Comparison of ENCODE assay signal across 9 cellular contexts in genomic region chr3:172137287-172138030, GRCh38.
DNase-seq lines count a peak whose midpoint lies in the region; ATAC-seq and TF ChIP-seq lines count a peak whose summit lies in the region.
"Had no signal": no experiment of that assay in that cellular context is flagged by ENCODE, and none has a peak within 500 bp of the region (broad histone marks: within the 10 kb centered on the region; RNA-seq: fewer than 3 reads in every experiment).

No MANE protein-coding gene starts in this region.

- H3K4me1 ChIP-seq in HUES64 (ENCODE audit: insufficient read depth, low read length) (peaks cover 86% of the 10 kb centered on the region), subcutaneous abdominal adipose tissue (ENCODE audit: control insufficient read depth in 5 of 5, insufficient read depth in 5 of 5, low read length in 5 of 5) (peaks cover 17 to 77% (median 67%) of the 10 kb centered on the region in 5 donors)

- 81% methylated on average over 2 of the region's 2 CpGs for WGBS in HUES64

- H3K36me3 Mint-ChIP-seq in brain = peaks cover 15% of the 10 kb centered on the region

- peak overlapping the region in 4 of 5 experiments; percentile 2 to 60 (median 56) for H3K27ac Mint-ChIP-seq in brain

- TF ChIP-seq CTCF in brain (conservative IDR thresholded peaks at IDR 0.05) = no peak

- ATAC-seq in left lobe of liver = peak; percentile 3
- no peak for ATAC-seq in HG03442 (IDR thresholded peaks at IDR 0.05; ENCODE audit: unreplicated experiment)

- H3K27me3 ChIP-seq in HUES64 (ENCODE audit: insufficient read depth, low read length) (no peaks in the 10 kb centered on the region), subcutaneous abdominal adipose tissue (ENCODE audit: control insufficient read depth in 5 of 5, insufficient read depth in 4 of 5, low read length in 5 of 5) (no peaks in the 10 kb centered on the region)

- H3K4me3 ChIP-seq in HUES64 (ENCODE audit: low read length) (no peak overlapping the region), subcutaneous abdominal adipose tissue (ENCODE audit: low read depth in 1 of 5, low read length in 5 of 5) (no peak overlapping the region)

- no peak overlapping the region for H3K4me3 Mint-ChIP-seq in brain

- H3K27ac ChIP-seq in HUES64 (ENCODE audit: low read depth, low read length) (peak overlapping the region; percentile 67), subcutaneous abdominal adipose tissue (ENCODE audit: low read depth, low read length) (peak overlapping the region; percentile 90)

- DNase-seq in left lobe of liver (ENCODE audit: low spot score) = no peak
- DNase-seq in AG08396 (ENCODE audit: low spot score) = no peak
- DNase-seq in SKM-1 treated with dmso at 0.1 percent for 144 hours (lab: John Stamatoyannopoulos, UW; ENCODE audit: unreplicated experiment) = no peak
- DNase-seq: effector CD4-positive, alpha-beta T cell; NCI-H524 had no signal

- peaks cover 86% of the 10 kb centered on the region for H3K4me1 Mint-ChIP-seq in brain

- no peaks in the 10 kb centered on the region for H3K27me3 Mint-ChIP-seq in brain

- peaks cover 4% of the 10 kb centered on the region; the same call in 1 of the 2 replicates for H3K36me3 ChIP-seq in HUES64 (ENCODE audit: insufficient read depth, low read length)
- H3K36me3 ChIP-seq in subcutaneous abdominal adipose tissue (ENCODE audit: control insufficient read depth in 5 of 5, insufficient read depth in 5 of 5, low read length in 5 of 5) = peaks cover 0 to 8% (median 3%) of the 10 kb centered on the region in 5 donors

- H3K9ac ChIP-seq in HUES64 (ENCODE audit: low read depth, low read length) (no peak overlapping the region; the same call in 1 of the 2 replicates), subcutaneous abdominal adipose tissue (ENCODE audit: low read length in 5 of 5) (peak overlapping the region in 3 of 5 donors; percentile 24 to 74 (median 65))

- H3K9me3 ChIP-seq in HUES64 (ENCODE audit: insufficient read depth, low read depth, low read length) (no peaks in the 10 kb centered on the region), subcutaneous abdominal adipose tissue (ENCODE audit: control insufficient read depth in 5 of 5, low read length in 5 of 5) (no peaks in the 10 kb centered on the region)

- no peaks in the 10 kb centered on the region for H3K9me3 Mint-ChIP-seq in brain
